14 cellular contexts compared by ENCODE assay signal in genomic region chr4:139922625-139923024, GRCh38.
DNase-seq lines count a peak whose midpoint lies in the region; ATAC-seq and TF ChIP-seq lines count a peak whose summit lies in the region.
"Had no signal": no experiment of that assay in that cellular context is flagged by ENCODE, and none has a peak within 500 bp of the region (broad histone marks: within the 10 kb centered on the region; RNA-seq: fewer than 3 reads in every experiment).

No MANE protein-coding gene starts in this region.

- H3K23ac ChIP-seq in mesendoderm (ENCODE audit: low read length) = no peak overlapping the region

- intact Hi-C loops in body of pancreas (cut with DNase I) = no loop called here
- intact Hi-C loops in esophagus squamous epithelium (cut with DNase I) = no loop called here

- H2AK5ac ChIP-seq in mesendoderm (ENCODE audit: low read length) = no peak overlapping the region

- H4K8ac ChIP-seq in mesendoderm (ENCODE audit: low read depth, low read length) = no peak overlapping the region

- no peak overlapping the region for H3K9ac ChIP-seq in mesendoderm (ENCODE audit: low read length)

- TF ChIP-seq POLR2A in body of pancreas (IDR thresholded peaks at IDR 0.05) = no peak
- no peak for TF ChIP-seq POLR2A in esophagus squamous epithelium (IDR thresholded peaks at IDR 0.05)

- TF ChIP-seq CTCF in body of pancreas (IDR thresholded peaks at IDR 0.05) = no peak
- no peak for TF ChIP-seq CTCF in esophagus squamous epithelium (IDR thresholded peaks at IDR 0.05)

- 58 to 62% methylated on average over 3 of the region's 3 CpGs for WGBS in body of pancreas, 2 donors
- WGBS in mesendoderm (ENCODE audit: extremely low coverage, insufficient coverage, low lambda C conversion rate) = no CpG with 5 or more reads among the region's 3 CpGs
- WGBS in esophagus squamous epithelium, 2 donors = 48 to 55% methylated on average over 3 of the region's 3 CpGs

- peaks cover 2% of the 10 kb centered on the region for H3K79me1 ChIP-seq in mesendoderm (ENCODE audit: low read length)

- no peak overlapping the region for H2BK15ac ChIP-seq in mesendoderm (replicated peaks; ENCODE audit: low read depth)

- no peak overlapping the region for H2BK120ac ChIP-seq in mesendoderm (ENCODE audit: low read depth, low read length)

- H3K27ac ChIP-seq in body of pancreas (peak overlapping the region in 3 of 4 donors; percentile 60 to 81 (median 70)), mesendoderm (ENCODE audit: low read depth, low read length) (no peak overlapping the region), esophagus squamous epithelium (peak overlapping the region in 2 of 4 donors; percentile 59 to 77)
- H3K27ac ChIP-seq: colonic mucosa, hepatocyte had no signal

- no peak overlapping the region for H4K5ac ChIP-seq in mesendoderm (ENCODE audit: low read length)

- no peaks in the 10 kb centered on the region for H3K36me3 ChIP-seq in body of pancreas (replicated peaks in 1 of 2; ENCODE audit: insufficient read depth in 1 of 2, low read depth in 2 of 2)
- H3K36me3 ChIP-seq in mesendoderm (ENCODE audit: control insufficient read depth, insufficient read depth, low read length) = no peaks in the 10 kb centered on the region
- no peaks in the 10 kb centered on the region for H3K36me3 ChIP-seq in esophagus squamous epithelium
- H3K36me3 ChIP-seq: colonic mucosa had no signal

- no peak overlapping the region for H3K56ac ChIP-seq in mesendoderm (ENCODE audit: low read length)

- H2BK5ac ChIP-seq in mesendoderm (ENCODE audit: low read length) = no peak overlapping the region

- H3K4me3 ChIP-seq in body of pancreas = no peak overlapping the region
- H3K4me3 ChIP-seq in mesendoderm (ENCODE audit: low read length) = no peak overlapping the region
- no peak overlapping the region for H3K4me3 ChIP-seq in esophagus squamous epithelium
- H3K4me3 ChIP-seq: colonic mucosa, hepatocyte had no signal

- H3K4me1 ChIP-seq in body of pancreas = peaks cover 59% of the 10 kb centered on the region
- H3K4me1 ChIP-seq in mesendoderm (ENCODE audit: control insufficient read depth, low read depth, low read length) = peaks cover 2% of the 10 kb centered on the region
- H3K4me1 ChIP-seq in esophagus squamous epithelium = peaks cover 15 to 48% (median 33%) of the 10 kb centered on the region in 3 donors
- H3K4me1 ChIP-seq: colonic mucosa had no signal

- H3K18ac ChIP-seq in mesendoderm (ENCODE audit: low read length) = no peak overlapping the region

- DNase-seq in AG20443 (ENCODE audit: low spot score) (peak; percentile 28), M059J (ENCODE audit: low read depth) (peak; percentile 77), body of pancreas (peak; percentile 22 to 51 (median 42)), medulla oblongata (ENCODE audit: extremely low spot score) (peak; percentile 35), MV-4-11 (lab: John Stamatoyannopoulos, UW) (no peak), mesendoderm (no peak), esophagus squamous epithelium (lab: John Stamatoyannopoulos, UW) (no peak)
- DNase-seq in activated effector memory CD4-positive, alpha-beta T cell treated with Interleukin-2 at 50 U/mL for 16 hours = no peak
- DNase-seq: activated T-cell treated with anti-CD3 and anti-CD28 coated beads, Interleukin-2, amount 50 U/mL, for 48 hours; CD4-positive, CD25-positive, alpha-beta regulatory T cell; colonic mucosa; naive B cell; NK-92 treated with Interleukin-12 subunit alpha and Interleukin-12 subunit beta, amount 100 ng/mL, for 24 hours had no signal

- H3K4ac ChIP-seq in mesendoderm (ENCODE audit: low read depth, low read length) = no peak overlapping the region

- no peaks in the 10 kb centered on the region for H3K79me2 ChIP-seq in mesendoderm (ENCODE audit: control insufficient read depth, insufficient read depth, low read length)

- H3K9me3 ChIP-seq in body of pancreas = no peaks in the 10 kb centered on the region
- H3K9me3 ChIP-seq in esophagus squamous epithelium = no peaks in the 10 kb centered on the region
- H3K9me3 ChIP-seq: colonic mucosa had no signal

- no peaks in the 10 kb centered on the region for H3K27me3 ChIP-seq in body of pancreas
- no peaks in the 10 kb centered on the region for H3K27me3 ChIP-seq in mesendoderm (ENCODE audit: insufficient read depth, low read length, poor library complexity)
- H3K27me3 ChIP-seq in esophagus squamous epithelium = no peaks in the 10 kb centered on the region
- H3K27me3 ChIP-seq: colonic mucosa, hepatocyte had no signal

- peak; percentile 16 for ATAC-seq in body of pancreas

- no peak overlapping the region for H3K4me2 ChIP-seq in mesendoderm (ENCODE audit: low read length)
- H3K4me2 ChIP-seq: hepatocyte had no signal

Comparison
In these comparisons a context has a peak if more than half of its experiments do, and no peak if none do; other contexts are left out.
1. DNase-seq: peak in AG20443 (single experiment), M059J (single experiment), body of pancreas (4 of 4) and medulla oblongata (single experiment); none in MV-4-11 (single experiment), mesendoderm (single experiment), esophagus squamous epithelium (single experiment) and activated effector memory CD4-positive, alpha-beta T cell treated with Interleukin-2 at 50 U/mL for 16 hours (single experiment).